ENCODE assay signal across 28 cellular contexts in the genomic region with DNA sequence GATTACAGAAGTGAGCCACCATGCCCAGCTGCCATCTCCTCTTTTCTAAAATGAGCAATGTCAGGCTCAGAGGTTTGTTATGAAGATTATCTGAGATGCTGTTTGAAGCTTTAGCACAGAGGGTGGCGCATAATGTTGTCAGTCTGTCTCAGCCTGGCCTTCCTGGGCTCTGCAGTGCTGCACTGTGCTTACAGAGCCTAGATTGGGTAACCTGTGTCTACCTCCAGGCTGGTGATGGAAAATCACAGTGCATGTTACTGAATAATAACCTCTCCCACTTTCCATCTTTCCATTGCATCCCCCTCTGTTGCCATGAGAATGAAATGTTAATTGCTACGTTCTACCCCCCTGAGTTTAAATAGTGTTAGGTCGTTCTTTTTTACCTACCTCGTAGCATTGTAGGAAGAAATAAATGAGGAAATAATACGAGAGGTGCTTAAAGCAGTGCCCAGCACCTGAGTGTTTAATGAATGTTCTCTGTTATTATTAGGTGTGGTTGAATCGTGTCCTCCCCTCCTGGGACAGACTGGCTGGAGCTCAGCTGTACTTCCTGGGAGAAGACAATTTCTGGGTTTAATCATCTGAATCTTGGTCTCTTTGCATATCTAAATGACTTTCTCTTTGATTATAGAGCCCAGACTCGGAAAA. TPM values are rescaled to one million over a fixed set of nuclear protein-coding genes. Genes with fewer than 3 reads are reported as not detected.
"Had no signal": no experiment of that assay in that cellular context is flagged by ENCODE, and none has a peak within 500 bp of the region (broad histone marks: within the 10 kb centered on the region; RNA-seq: fewer than 3 reads in every experiment).

No MANE protein-coding gene starts in this region.

- H3K4me3 ChIP-seq: breast epithelium, esophagus squamous epithelium, lower lobe of right lung, neural progenitor cell, psoas muscle, spleen, upper lobe of left lung had no signal

- H3K4me1 ChIP-seq: neural progenitor cell, parathyroid adenoma had no signal

- H3K79me2 ChIP-seq: parathyroid adenoma had no signal

- H3K27ac ChIP-seq: lower lobe of right lung, neural progenitor cell, parathyroid adenoma, spleen, upper lobe of left lung had no signal

- H3K27ac Mint-ChIP-seq: activated B cell treated with CpG ODN at 0.5 μM for 24 hours; activated CD8-positive, alpha-beta T cell treated with anti-CD3 and anti-CD28 coated beads for 36 hours; activated naive CD4-positive, alpha-beta T cell treated with anti-CD3 and anti-CD28 coated beads for 36 hours; activated naive CD8-positive, alpha-beta T cell treated with anti-CD3 and anti-CD28 coated beads for 36 hours; dendritic cell treated with granulocyte-macrophage colony-stimulating factor and Interleukin-4, amounts not matched to agents 40 ng/mL and 50 ng/mL, for 4 days; neural progenitor cell; T-helper 2 cell treated with Interferon-gamma antibody and Interleukin-4, amounts not matched to agents 5 μg/mL and 100 μg/mL, for 36 hours had no signal

- H3K27me3 ChIP-seq: breast epithelium, esophagus squamous epithelium, neural progenitor cell, spleen, upper lobe of left lung had no signal

- H3K4me3 Mint-ChIP-seq: activated B cell treated with CpG ODN at 0.5 μM for 24 hours; activated CD8-positive, alpha-beta T cell treated with anti-CD3 and anti-CD28 coated beads for 36 hours; activated naive CD4-positive, alpha-beta T cell treated with anti-CD3 and anti-CD28 coated beads for 36 hours; activated naive CD8-positive, alpha-beta T cell treated with anti-CD3 and anti-CD28 coated beads for 36 hours; central memory CD8-positive, alpha-beta T cell; dendritic cell treated with granulocyte-macrophage colony-stimulating factor and Interleukin-4, amounts not matched to agents 40 ng/mL and 50 ng/mL, for 4 days; immature natural killer cell; naive thymus-derived CD8-positive, alpha-beta T cell; neural progenitor cell; T-helper 2 cell treated with Interferon-gamma antibody and Interleukin-4, amounts not matched to agents 5 μg/mL and 100 μg/mL, for 36 hours had no signal

- H2AFZ ChIP-seq: neural progenitor cell, parathyroid adenoma had no signal

- DNase-seq: activated B cell treated with CpG ODN at 0.5 μM for 24 hours; activated CD4-positive, alpha-beta T cell treated with anti-CD3 and anti-CD28 coated beads, Interleukin-2, amount 50 U/mL, for 1 hour; activated CD8-positive, alpha-beta T cell treated with anti-CD3 and anti-CD28 coated beads for 36 hours; activated naive CD4-positive, alpha-beta T cell treated with anti-CD3 and anti-CD28 coated beads for 36 hours; activated naive CD8-positive, alpha-beta T cell treated with anti-CD3 and anti-CD28 coated beads for 36 hours; activated T-cell treated with anti-CD3 and anti-CD28 coated beads, Interleukin-2, amount 50 U/mL, for 48 hours; esophagus squamous epithelium; foreskin melanocyte; glutamatergic neuron; immature natural killer cell; lower lobe of right lung; mesenchymal stem cell; naive thymus-derived CD8-positive, alpha-beta T cell; occipital lobe; psoas muscle; right cardiac atrium; spleen; stimulated activated CD4-positive, alpha-beta T cell treated with anti-CD3 and anti-CD28 coated beads, Interleukin-2, amount 100 ng/mL, for 48 hours; stimulated activated naive CD4-positive, alpha-beta T cell treated with Interleukin-2 at 50 U/mL for 16 hours; T-helper 1 cell; upper lobe of left lung had no signal

- ATAC-seq: activated CD8-positive, alpha-beta T cell treated with anti-CD3 and anti-CD28 coated beads for 36 hours; lower lobe of right lung; naive thymus-derived CD8-positive, alpha-beta T cell; psoas muscle; right cardiac atrium had no signal

- H3K4me2 ChIP-seq: neural progenitor cell had no signal

- H3K36me3 ChIP-seq: breast epithelium, neural progenitor cell had no signal

- H3K9ac ChIP-seq: neural progenitor cell, parathyroid adenoma had no signal

- H3K9me3 ChIP-seq: breast epithelium, esophagus squamous epithelium, lower lobe of right lung, psoas muscle, spleen, upper lobe of left lung had no signal

- H3K27me3 Mint-ChIP-seq: activated B cell treated with CpG ODN at 0.5 μM for 24 hours; activated CD8-positive, alpha-beta T cell treated with anti-CD3 and anti-CD28 coated beads for 36 hours; activated naive CD8-positive, alpha-beta T cell treated with anti-CD3 and anti-CD28 coated beads for 36 hours; central memory CD8-positive, alpha-beta T cell; dendritic cell treated with granulocyte-macrophage colony-stimulating factor and Interleukin-4, amounts not matched to agents 40 ng/mL and 50 ng/mL, for 4 days; naive thymus-derived CD8-positive, alpha-beta T cell had no signal

- H3K9me3 Mint-ChIP-seq: activated B cell treated with CpG ODN at 0.5 μM for 24 hours; activated CD8-positive, alpha-beta T cell treated with anti-CD3 and anti-CD28 coated beads for 36 hours; activated naive CD4-positive, alpha-beta T cell treated with anti-CD3 and anti-CD28 coated beads for 36 hours; activated naive CD8-positive, alpha-beta T cell treated with anti-CD3 and anti-CD28 coated beads for 36 hours; central memory CD8-positive, alpha-beta T cell; dendritic cell treated with granulocyte-macrophage colony-stimulating factor and Interleukin-4, amounts not matched to agents 40 ng/mL and 50 ng/mL, for 4 days; immature natural killer cell; naive thymus-derived CD8-positive, alpha-beta T cell; neural progenitor cell; T-helper 2 cell treated with Interferon-gamma antibody and Interleukin-4, amounts not matched to agents 5 μg/mL and 100 μg/mL, for 36 hours had no signal

RNA-seq across cellular contexts. Expression of gene DNAH3, which starts 14.0 kb away (rescaled TPM):
- total RNA-seq: activated B cell treated with CpG ODN at 0.5 μM for 24 hours; activated naive CD4-positive, alpha-beta T cell treated with anti-CD3 and anti-CD28 coated beads for 36 hours; activated naive CD8-positive, alpha-beta T cell treated with anti-CD3 and anti-CD28 coated beads for 36 hours; kidney epithelial cell; naive thymus-derived CD8-positive, alpha-beta T cell; spleen had no signal

RNA-seq across cellular contexts. Expression of gene ZP2, which starts 46.7 kb away (rescaled TPM):
- total RNA-seq: activated B cell treated with CpG ODN at 0.5 μM for 24 hours; activated CD8-positive, alpha-beta T cell treated with anti-CD3 and anti-CD28 coated beads for 36 hours; activated naive CD4-positive, alpha-beta T cell treated with anti-CD3 and anti-CD28 coated beads for 36 hours; activated naive CD8-positive, alpha-beta T cell treated with anti-CD3 and anti-CD28 coated beads for 36 hours; breast epithelium; esophagus squamous epithelium; kidney epithelial cell; lower lobe of right lung; naive thymus-derived CD8-positive, alpha-beta T cell; occipital lobe; psoas muscle; right cardiac atrium; spleen; upper lobe of left lung had no signal
